8 cellular contexts compared by ENCODE assay signal in genomic region chr2:112048887-112049286, GRCh38. TPM values are rescaled to one million over a fixed set of nuclear protein-coding genes. Genes with fewer than 3 reads are reported as not detected.
DNase-seq lines count a peak whose midpoint lies in the region; ATAC-seq, FAIRE-seq and TF ChIP-seq lines count a peak whose summit lies in the region.

No MANE protein-coding gene starts in this region.

- H3K4me1 ChIP-seq in HAP-1 (peaks cover 3% of the 10 kb centered on the region), K562 (replicated peaks in 1 of 2; ENCODE audit: control insufficient read depth in 2 of 2, insufficient read depth in 2 of 2, low read length in 2 of 2) (peaks cover 8 to 17% of the 10 kb centered on the region in 2 experiments; a peak in 4 of 5 replicates)

- H4K20me1 ChIP-seq in K562 (replicated peaks; ENCODE audit: control insufficient read depth, insufficient read depth, low read length) = no peaks in the 10 kb centered on the region

- peak; percentile 87 for ATAC-seq in K562
- ATAC-seq in HG03439 (IDR thresholded peaks at IDR 0.05; ENCODE audit: unreplicated experiment) = no peak

- H3K27me3 ChIP-seq in HAP-1 (ENCODE audit: low read depth) (no peaks in the 10 kb centered on the region), K562 (ENCODE audit: control insufficient read depth in 2 of 2, insufficient read depth in 2 of 2, low read length in 2 of 2) (no peaks in the 10 kb centered on the region)

- H3K9ac ChIP-seq in K562 (ENCODE audit: insufficient read depth in 1 of 2, low read depth in 2 of 2, low read length in 2 of 2) = no peak overlapping the region

- CTCF ChIA-PET in K562 (lab: Yijun Ruan, JAX; ENCODE audit: low intra/inter-chr PET ratio) = interaction anchor here (0.6 to 3.0 kb wide), 9 partner anchors 148 to 534 kb away, joined by 3 to 60 read pairs (median 4); partner anchors contain the start of genes ANAPC1 and MERTK

- no peak for FAIRE-seq in K562 (lab: Jason Lieb, UNC)

- H2AFZ ChIP-seq in K562 (ENCODE audit: low read depth, low read length) = no peak overlapping the region

- H3K4me3 ChIP-seq in HAP-1 (no peak overlapping the region), K562 (no peak overlapping the region)

- TF ChIP-seq RAD21 in K562 (CRISPR knock-in tag; conservative IDR thresholded peaks at IDR 0.05 in 1 of 2, IDR thresholded peaks at IDR 0.05 in 1 of 2) = peak; percentile 92

- TF ChIP-seq CTCF in K562 (IDR thresholded peaks at IDR 0.05 in 2 of 3, conservative IDR thresholded peaks at IDR 0.05 in 1 of 3; ENCODE audit: insufficient read depth in 2 of 3, low read depth in 1 of 3, low read length in 3 of 3) = peak; percentile 56 to 94 (median 67); a peak in 5 of 6 replicates

- no peaks in the 10 kb centered on the region for H3K9me1 ChIP-seq in K562 (ENCODE audit: control insufficient read depth, insufficient read depth, low read length)

- H3K27ac ChIP-seq in K562 (ENCODE audit: extremely low read depth, low read depth, low read length) = no peak overlapping the region

- H3K4me2 ChIP-seq in K562 (ENCODE audit: insufficient read depth, low read length) = no peak overlapping the region

- H3K9me3 ChIP-seq in HAP-1 = no peaks in the 10 kb centered on the region
- H3K9me3 ChIP-seq in K562 (replicated peaks; ENCODE audit: control insufficient read depth, insufficient read depth, low read depth, low read length) = no peaks in the 10 kb centered on the region; the same call in 1 of the 2 replicates

- H3K36me3 ChIP-seq in HAP-1 (replicated peaks) = no peaks in the 10 kb centered on the region
- no peaks in the 10 kb centered on the region for H3K36me3 ChIP-seq in K562 (ENCODE audit: control insufficient read depth, insufficient read depth, low read length)

- intact Hi-C loops in K562 (cut with micrococcal nuclease) (loop anchor here (1.0 to 2.0 kb wide), 3 partner anchors 148 to 536 kb away; partner anchors contain the start of gene CHCHD5), posterior cingulate gyrus (cut with DNase I) (loop anchor here (1.0 kb wide), 1 partner anchor 162 kb away; no protein-coding TSS in a partner anchor)

- in situ Hi-C loops in HAP-1 (cut with MboI; ENCODE audit: low sequenced_read_pairs) (loop anchor here (5.0 kb wide), 1 partner anchor 157 kb away; no protein-coding TSS in a partner anchor), K562 (cut with MboI) (no loop called here)

- TF ChIP-seq EP300 in K562 (IDR thresholded peaks at IDR 0.05; ENCODE audit: low read length) = no peak

- POLR2A ChIA-PET in K562 (lab: Yijun Ruan, JAX) = no interaction called here

- no peak for TF ChIP-seq POLR2A in K562 (conservative IDR thresholded peaks at IDR 0.05)

- no TSS peak for BruUV-seq in K562 (replicated peaks; lab: Mats Ljungman, UMichigan)

- 8% methylated on average over 3 of the region's 3 CpGs for WGBS in K562 (ENCODE audit: insufficient coverage, low coverage, missing lambda C conversion rate)

- no peaks in the 10 kb centered on the region for H3K79me2 ChIP-seq in K562 (ENCODE audit: control insufficient read depth, insufficient read depth, low read length)

- DNase-seq in DMS153 (lab: John Stamatoyannopoulos, UW) (peak; percentile 42), HAP-1 (ENCODE audit: low spot score in 2 of 2) (peak; percentile 44 to 71), NCI-H69 (lab: John Stamatoyannopoulos, UW) (peak; percentile 33), K562 (ENCODE audit: extremely low read depth in 1 of 4, low spot score in 3 of 4) (peak; percentile 27 to 68 (median 37)), inferior parietal cortex (ENCODE audit: extremely low spot score) (peak; percentile 84), stromal cell of bone marrow (ENCODE audit: low read depth) (peak; percentile 44), posterior cingulate gyrus (no peak)

TF ChIP-seq in K562, 482 proteins besides CTCF, POLR2A, EP300 and RAD21 (continues in another document):
- TF ChIP-seq ZNF140 (CRISPR knock-in tag; IDR thresholded peaks at IDR 0.05) (no peak), THRAP3 (IDR thresholded peaks at IDR 0.05; ENCODE audit: borderline replicate concordance) (no peak), ZNF592 (IDR thresholded peaks at IDR 0.05) (peak; percentile 44; the same call in 1 of the 2 replicates), SMC3 (conservative IDR thresholded peaks at IDR 0.05; ENCODE audit: insufficient read depth, low read depth, low read length) (peak; percentile 63; the same call in 1 of the 2 replicates), MAZ (CRISPR knock-in tag; conservative IDR thresholded peaks at IDR 0.05 in 1 of 2, IDR thresholded peaks at IDR 0.05 in 1 of 2) (0 out of 4 replicates have a peak, but pooled peaks of 1 of the 2 experiments have one; percentile 19), HDGF (IDR thresholded peaks at IDR 0.05) (no peak), ATF1 (CRISPR knock-in tag; IDR thresholded peaks at IDR 0.05) (no peak), ATF1 (tag; IDR thresholded peaks at IDR 0.05) (no peak), RBM15 (IDR thresholded peaks at IDR 0.05; ENCODE audit: insufficient read depth, low read length) (no peak), ZBTB1 (CRISPR knock-in tag; IDR thresholded peaks at IDR 0.05; ENCODE audit: borderline replicate concordance, low read depth) (no peak), THAP7 (CRISPR knock-in tag; IDR thresholded peaks at IDR 0.05) (no peak), ZBTB17 (CRISPR knock-in tag; IDR thresholded peaks at IDR 0.05) (no peak), HDAC1 (IDR thresholded peaks at IDR 0.05) (no peak), ZNF408 (CRISPR knock-in tag; IDR thresholded peaks at IDR 0.05; ENCODE audit: low read depth) (no peak), ZNF277 (CRISPR knock-in tag; IDR thresholded peaks at IDR 0.05; ENCODE audit: borderline replicate concordance) (no peak)

RNA-seq across cellular contexts. Expression of gene TMEM87B, which starts 6.2 kb away (rescaled TPM):
- 14.2 and 41.0 TPM in 2 replicates for total RNA-seq in K562 (2011; cell fraction: chromatin; rRNA removed; ENCODE audit: low replicate concordance)
- 13.8 TPM in 2 replicates for total RNA-seq in K562 (2011; cell fraction: nucleolus; rRNA removed)
- 28.9 and 49.0 TPM in 2 replicates for total RNA-seq in K562 (2011; cell fraction: nucleoplasm; rRNA removed)
- total RNA-seq in K562 (2014; rRNA removed) = 5.7 and 6.8 TPM in 2 replicates
- 17.1 and 17.9 TPM in 2 replicates for total RNA-seq in K562 (2014; rRNA removed; fragmentation: Illumina TruSeq; extraction: Trizol)
- 11.5 and 12.3 TPM in 2 replicates for total RNA-seq in K562 (2015; rRNA removed; fragmentation: Illumina TruSeq; extraction: Trizol)
- 11.0 and 11.3 TPM in 2 replicates for total RNA-seq in K562 (2021)
- polyA plus RNA-seq in K562 (2011; rRNA removed) = 11.5 and 17.1 TPM in 2 replicates
- 4.0 and 20.9 TPM in 2 replicates for polyA plus RNA-seq in K562 (2011; cell fraction: cytosol; rRNA removed)
- 13.9 and 19.8 TPM in 2 replicates for polyA plus RNA-seq in K562 (2011; cell fraction: nucleus; rRNA removed)
- 14.0 and 14.2 TPM in 2 replicates for polyA plus RNA-seq in K562 (2012)
- polyA plus RNA-seq in K562 (2014; fragmentation: Illumina TruSeq; extraction: Trizol) = 12.6 and 14.4 TPM in 2 replicates
- 1 to 10 TPM; 3.7 to 5.8 TPM for polyA plus RNA-seq in K562 (2014; fragmentation: Nextera tagmentation; extraction: Ambion mirVana)
- polyA plus RNA-seq in K562 (2014; rRNA removed) = 7.6 and 9.5 TPM in 2 replicates
- polyA minus RNA-seq in K562 (2011; rRNA and poly(A)+ RNA removed) = 14.1 and 20.0 TPM in 2 replicates
- 14.9 and 19.5 TPM in 2 replicates for polyA minus RNA-seq in K562 (2011; cell fraction: cytosol; rRNA and poly(A)+ RNA removed)
- 8.6 and 14.1 TPM in 2 replicates for polyA minus RNA-seq in K562 (2011; cell fraction: nucleus; rRNA and poly(A)+ RNA removed)

Comparison
In these comparisons a context has a peak if more than half of its experiments do, and no peak if none do; other contexts are left out.
1. DNase-seq: peak in DMS153 (single experiment), HAP-1 (2 of 2), NCI-H69 (single experiment), K562 (4 of 4), inferior parietal cortex (single experiment) and stromal cell of bone marrow (single experiment); none in posterior cingulate gyrus (0 of 10).